Comparison of ENCODE assay signal across 8 cellular contexts in the genomic region with DNA sequence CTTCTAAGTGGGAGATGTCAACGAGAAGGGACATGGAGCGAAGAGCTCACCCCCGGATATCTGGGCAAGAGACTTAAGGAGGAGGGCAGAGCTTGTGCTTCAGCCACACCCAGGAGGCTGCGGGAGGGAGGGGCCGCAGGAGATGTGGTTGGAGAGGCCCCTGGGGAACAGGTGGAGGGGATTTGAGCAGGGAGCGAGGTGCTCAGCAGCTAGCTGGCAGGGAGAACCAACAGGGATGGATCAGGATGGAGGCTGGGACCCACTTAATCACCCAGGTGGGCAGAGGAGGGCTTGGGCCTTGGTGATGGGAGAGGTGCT.
DNase-seq lines count a peak whose midpoint lies in the region; ATAC-seq, FAIRE-seq and TF ChIP-seq lines count a peak whose summit lies in the region.

No MANE protein-coding gene starts in this region.

- H3K36me3 Mint-ChIP-seq in activated B cell treated with CpG ODN at 0.5 μM for 24 hours (ENCODE audit: low read depth) = peaks cover 7% of the 10 kb centered on the region

- no peak overlapping the region for H3K4me2 ChIP-seq in mesenchymal stem cell (ENCODE audit: low read length, poor library complexity, severe bottlenecking)

- H2BK12ac ChIP-seq in mesenchymal stem cell (ENCODE audit: low read length in 2 of 2) = peak overlapping the region; percentile 32 to 42

- no peak overlapping the region for H3K23ac ChIP-seq in mesenchymal stem cell (ENCODE audit: low read length in 2 of 2)

- 78% methylated on average over 6 of the region's 6 CpGs for WGBS in mesenchymal stem cell

- peak overlapping the region; percentile 1 for H2BK120ac ChIP-seq in mesenchymal stem cell (ENCODE audit: low read depth, low read length)

- H3K27ac ChIP-seq in mesenchymal stem cell (ENCODE audit: low read length, poor library complexity, severe bottlenecking) = peak overlapping the region; percentile 96

- peak overlapping the region in 1 of 2 experiments; percentile 15 for H3K14ac ChIP-seq in mesenchymal stem cell (ENCODE audit: low read length in 2 of 2)

- TF ChIP-seq CTCF in activated B cell treated with CpG ODN at 0.5 μM for 24 hours (IDR thresholded peaks at IDR 0.05) = no peak

- H3K27me3 Mint-ChIP-seq in activated B cell treated with CpG ODN at 0.5 μM for 24 hours = no peaks in the 10 kb centered on the region

- H4K91ac ChIP-seq in mesenchymal stem cell (ENCODE audit: low read length) = peak overlapping the region; percentile 28

- no peak for TF ChIP-seq POLR2A in GM18505 (IDR thresholded peaks at IDR 0.05; ENCODE audit: borderline replicate concordance, extremely low read depth, insufficient read depth, insufficient read length)
- TF ChIP-seq POLR2A in H54 (IDR thresholded peaks at IDR 0.05; ENCODE audit: low read depth, low read length) = no peak

- no peak for FAIRE-seq in H54 (lab: Jason Lieb, UNC)

- peaks cover 62% of the 10 kb centered on the region for H3K4me1 Mint-ChIP-seq in activated B cell treated with CpG ODN at 0.5 μM for 24 hours

- H3K36me3 ChIP-seq in mesenchymal stem cell (ENCODE audit: control insufficient read depth in 1 of 2, insufficient read depth in 2 of 2, low read depth in 1 of 2, low read length in 2 of 2) = peaks cover 13 to 15% of the 10 kb centered on the region in 2 experiments

- peak overlapping the region; percentile 67 for H3K4me3 Mint-ChIP-seq in activated B cell treated with CpG ODN at 0.5 μM for 24 hours

- ATAC-seq in GM18505 (IDR thresholded peaks at IDR 0.05; ENCODE audit: unreplicated experiment) (peak; percentile 20), HG02870 (IDR thresholded peaks at IDR 0.05; ENCODE audit: unreplicated experiment) (peak; percentile 5), activated B cell treated with CpG ODN at 0.5 μM for 24 hours (ENCODE audit: low read depth) (peak; percentile 10)

- H3K79me1 ChIP-seq in mesenchymal stem cell (replicated peaks; ENCODE audit: low read length, poor library complexity, severe bottlenecking) = peaks cover 27% of the 10 kb centered on the region

- no peak overlapping the region for H2AFZ ChIP-seq in mesenchymal stem cell (ENCODE audit: low read depth, low read length)

- H3K4me1 ChIP-seq in mesenchymal stem cell (ENCODE audit: control insufficient read depth, insufficient read depth, low read depth, low read length) = peaks cover 30% of the 10 kb centered on the region

- CTCF ChIA-PET in activated B cell treated with CpG ODN at 0.5 μM for 24 hours (lab: Charles Lee) = interaction anchor here (0.6 to 5.6 kb wide), 10 partner anchors 9 to 158 kb away, joined by 3 to 43 read pairs (median 6); no protein-coding TSS in a partner anchor

- POLR2A ChIA-PET in activated B cell treated with CpG ODN at 0.5 μM for 24 hours (lab: Charles Lee) = interaction anchor here (0.5 to 8.2 kb wide), 20 partner anchors 8 to 157 kb away, joined by 3 to 154 read pairs (median 7); a partner anchor contains a TSS

- H2BK15ac ChIP-seq in mesenchymal stem cell (ENCODE audit: low read depth, poor library complexity, severe bottlenecking) = peak overlapping the region; percentile 9

- no peaks in the 10 kb centered on the region for H3K9me3 ChIP-seq in mesenchymal stem cell (ENCODE audit: control insufficient read depth, low read length)

- H3K4ac ChIP-seq in mesenchymal stem cell (ENCODE audit: low read depth in 1 of 2, low read length in 2 of 2) = peak overlapping the region; percentile 5 to 52

- H2BK5ac ChIP-seq in mesenchymal stem cell (ENCODE audit: low read depth, low read length, poor library complexity, severe bottlenecking) = no peak overlapping the region

- peak overlapping the region; percentile 17 to 38 for H3K18ac ChIP-seq in mesenchymal stem cell (ENCODE audit: low read depth in 1 of 2, low read length in 2 of 2)

- H2AK5ac ChIP-seq in mesenchymal stem cell (ENCODE audit: low read length, severe bottlenecking) = peak overlapping the region; percentile 24

- H4K8ac ChIP-seq in mesenchymal stem cell (ENCODE audit: low read length) = peak overlapping the region; percentile 64

- H3K4me3 ChIP-seq in mesenchymal stem cell (ENCODE audit: insufficient read depth in 1 of 2, low read depth in 1 of 2, low read length in 2 of 2) = no peak overlapping the region

- peak overlapping the region; percentile 91 for H3K27ac Mint-ChIP-seq in activated B cell treated with CpG ODN at 0.5 μM for 24 hours

- H3K9me3 Mint-ChIP-seq in activated B cell treated with CpG ODN at 0.5 μM for 24 hours = no peaks in the 10 kb centered on the region

- DNase-seq in activated B cell treated with CpG ODN at 0.5 μM for 24 hours = no peak
- no peak for DNase-seq in mesenchymal stem cell
- no peak for DNase-seq in T-helper 9 cell
- DNase-seq in kidney tubule cell (ENCODE audit: low spot score) = no peak
- DNase-seq in HPDE6-E6E7 (ENCODE audit: extremely low spot score) = no peak
- no peak for DNase-seq in H54 (ENCODE audit: insufficient read length, low spot score)

- H3K27me3 ChIP-seq in mesenchymal stem cell (ENCODE audit: control insufficient read depth in 1 of 2, insufficient read depth in 1 of 2, low read length in 2 of 2) = no peaks in the 10 kb centered on the region

- intact Hi-C loops in activated B cell treated with CpG ODN at 0.5 μM for 24 hours (cut with micrococcal nuclease) = loop anchor here (1.0 to 2.0 kb wide), 5 partner anchors 8 to 155 kb away; a partner anchor contains a TSS

- H3K9ac ChIP-seq in mesenchymal stem cell (ENCODE audit: low read length) = peak overlapping the region; percentile 47
